In the genomic region with DNA sequence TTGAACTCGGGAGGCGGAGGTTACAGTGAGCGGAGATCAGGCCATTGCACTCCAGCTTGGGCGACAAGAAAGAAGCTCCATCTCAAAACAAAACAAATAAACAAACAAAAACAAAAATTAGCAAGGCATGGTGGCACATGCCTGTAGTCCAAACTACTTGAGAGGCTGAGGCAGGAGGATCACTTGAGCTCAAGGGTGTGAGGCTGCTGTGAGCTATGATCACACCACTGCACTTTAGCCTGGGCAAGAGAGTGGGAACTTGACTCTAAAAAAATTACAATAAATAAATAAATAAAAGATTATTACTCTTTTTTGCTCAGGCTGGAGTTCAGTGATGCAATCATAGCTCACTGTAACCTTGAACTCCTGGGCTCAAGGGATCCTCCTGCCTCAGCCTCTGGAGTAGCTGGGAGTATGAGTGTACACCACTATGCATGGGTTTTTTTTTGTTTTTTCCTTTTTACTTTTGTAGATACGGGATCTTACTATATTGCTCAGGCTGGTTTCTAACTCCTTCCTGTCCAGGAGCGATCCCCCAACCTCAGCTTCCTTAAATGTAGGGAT, we compare ENCODE assay signal across 1 cellular context.
TF ChIP-seq lines count a peak whose summit lies in the region.

No MANE protein-coding gene starts in this region.

TF ChIP-seq in K562, 482 proteins besides CTCF, POLR2A, EP300 and RAD21:
- TF ChIP-seq CEBPB (tag; IDR thresholded peaks at IDR 0.05) (peak; percentile 10; the same call in 1 of the 2 replicates), CEBPG (CRISPR knock-in tag; IDR thresholded peaks at IDR 0.05) (peak; percentile 30; the same call in 1 of the 2 replicates), CEBPG (tag; conservative IDR thresholded peaks at IDR 0.05 in 1 of 2, IDR thresholded peaks at IDR 0.05 in 1 of 2) (peak in 1 of 2 experiments; percentile 34; a peak in 1 of 4 replicates), KLF6 (CRISPR knock-in tag; IDR thresholded peaks at IDR 0.05; ENCODE audit: borderline replicate concordance) (no peak), ELF1 (tag; IDR thresholded peaks at IDR 0.05) (no peak)
- TF ChIP-seq, protein P1, sequence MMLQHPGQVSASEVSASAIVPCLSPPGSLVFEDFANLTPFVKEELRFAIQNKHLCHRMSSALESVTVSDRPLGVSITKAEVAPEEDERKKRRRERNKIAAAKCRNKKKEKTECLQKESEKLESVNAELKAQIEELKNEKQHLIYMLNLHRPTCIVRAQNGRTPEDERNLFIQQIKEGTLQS (IDR thresholded peaks at IDR 0.05), result peak; percentile 52
- TF ChIP-seq, protein P1 (CRISPR knock-in tag; conservative IDR thresholded peaks at IDR 0.05), result no peak
